8 cellular contexts compared by ENCODE assay signal in the genomic region with DNA sequence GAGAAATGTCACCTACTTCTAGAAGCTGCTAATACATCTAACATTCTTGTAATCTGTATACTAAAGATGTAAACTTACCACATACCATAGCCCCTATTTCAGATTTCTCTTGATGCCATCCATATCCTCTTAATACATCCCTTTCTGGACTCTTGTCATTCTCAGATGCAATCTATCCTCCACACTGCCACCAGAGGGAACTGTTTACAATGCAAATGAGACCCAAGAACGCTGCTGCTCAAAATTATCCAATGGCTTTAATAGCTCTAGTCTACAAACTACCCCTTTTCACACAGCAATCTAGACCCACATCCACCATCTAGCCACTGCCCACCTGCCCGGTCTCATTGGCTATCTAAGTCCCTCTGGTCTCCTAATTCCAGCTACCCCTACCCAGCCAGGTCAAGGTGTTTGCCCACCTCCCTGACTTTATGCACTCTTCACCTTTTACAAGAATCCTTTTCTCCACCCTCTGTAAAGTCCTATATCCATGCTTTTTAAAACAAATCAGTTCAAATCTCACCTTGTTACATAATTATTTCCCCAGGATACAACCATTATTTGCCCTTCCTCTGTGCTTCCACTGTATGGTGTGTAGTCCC.
A peak's percentile ranks its signal among the peaks of the same experiment; 100 is the strongest.
DNase-seq lines count a peak whose midpoint lies in the region; ATAC-seq and TF ChIP-seq lines count a peak whose summit lies in the region.

No MANE protein-coding gene starts in this region.

- no peak overlapping the region for H3K27ac ChIP-seq in VCaP

- ATAC-seq in HG02571 (IDR thresholded peaks at IDR 0.05; ENCODE audit: unreplicated experiment), result peak; percentile 24
- ATAC-seq in HG03097 (IDR thresholded peaks at IDR 0.05; ENCODE audit: low FRiP score, unreplicated experiment), result no peak

- no peak overlapping the region for H3K4me3 ChIP-seq in AG10803 (ENCODE audit: low read length)

- DNase-seq in AG10803 (ENCODE audit: low read depth) (peak; percentile 52), NCI-H1092 (lab: John Stamatoyannopoulos, UW) (peak; percentile 4), hepatic stellate cell (ENCODE audit: low spot score) (peak; percentile 31), superior temporal gyrus (ENCODE audit: extremely low spot score) (peak; percentile 69)

- TF ChIP-seq CTCF in AG10803 (conservative IDR thresholded peaks at IDR 0.05; ENCODE audit: low read length) (peak; percentile 77), GM12801 (IDR thresholded peaks at IDR 0.05; ENCODE audit: extremely low read depth, insufficient read length) (peak; percentile 32), VCaP (conservative IDR thresholded peaks at IDR 0.05) (peak; percentile 81)

Comparison
In these comparisons a context has a peak if more than half of its experiments do, and no peak if none do; other contexts are left out.
1. DNase-seq: peak in every context shown above with its lines; median percentile 69 in superior temporal gyrus; 52 in AG10803; 31 in hepatic stellate cell; 4 in NCI-H1092.